24 cellular contexts compared by ENCODE assay signal in the genomic region with DNA sequence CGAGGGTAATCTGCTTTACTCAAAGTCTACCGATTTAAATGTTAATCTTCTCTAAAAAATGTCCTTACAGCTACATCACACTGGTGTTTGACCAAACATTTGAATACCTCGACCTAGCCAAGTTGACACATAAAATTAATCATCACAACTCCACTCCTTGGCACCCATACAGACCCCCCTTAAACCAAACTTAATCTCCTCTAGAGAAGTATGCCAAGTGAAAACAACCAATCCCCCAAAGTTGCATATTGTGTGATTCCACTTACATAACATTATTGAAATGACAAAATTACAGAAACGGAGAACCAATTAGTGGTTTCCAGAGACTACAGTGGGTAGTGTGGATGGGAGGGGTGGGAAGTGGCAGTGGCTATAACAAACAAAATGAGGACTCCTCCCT. TPM values are rescaled to one million over a fixed set of nuclear protein-coding genes. Genes with fewer than 3 reads are reported as not detected.
DNase-seq lines count a peak whose midpoint lies in the region; ATAC-seq and TF ChIP-seq lines count a peak whose summit lies in the region.
"Had no signal": no experiment of that assay in that cellular context is flagged by ENCODE, and none has a peak within 500 bp of the region (broad histone marks: within the 10 kb centered on the region; RNA-seq: fewer than 3 reads in every experiment).

No MANE protein-coding gene starts in this region.

- TF ChIP-seq POLR2A in gastroesophageal sphincter (IDR thresholded peaks at IDR 0.05): no peak
- no peak for TF ChIP-seq POLR2A in erythroblast (IDR thresholded peaks at IDR 0.05; ENCODE audit: low read length)

- no peak overlapping the region for H3K4ac ChIP-seq in trophoblast cell (ENCODE audit: low read depth, low read length)

- no peak overlapping the region for H2BK5ac ChIP-seq in trophoblast cell (ENCODE audit: low read depth, low read length, poor library complexity)

- H3K9me3 ChIP-seq in gastroesophageal sphincter (peaks cover 0 to 5% (median 0%) of the 10 kb centered on the region in 3 donors), trophoblast cell (ENCODE audit: insufficient read depth, low read depth, low read length) (no peaks in the 10 kb centered on the region)

- TF ChIP-seq EP300 in gastroesophageal sphincter (IDR thresholded peaks at IDR 0.05): no peak

- no peaks in the 10 kb centered on the region for H3K79me2 ChIP-seq in trophoblast cell (ENCODE audit: control insufficient read depth, insufficient read depth, low read length, poor library complexity)

- H3K27me3 ChIP-seq in gastroesophageal sphincter (no peaks in the 10 kb centered on the region), trophoblast cell (ENCODE audit: insufficient read depth, low read length) (no peaks in the 10 kb centered on the region)
- H3K27me3 ChIP-seq: BLaER1 treated with 17β-estradiol and CSF1 and Interleukin-3, amounts not matched to agents 10 nM and 100 nM had no signal

- H3K79me1 ChIP-seq in trophoblast cell (ENCODE audit: low read length): no peaks in the 10 kb centered on the region

- H4K8ac ChIP-seq in trophoblast cell (ENCODE audit: low read depth, low read length): no peak overlapping the region

- no peak overlapping the region for H3K23ac ChIP-seq in trophoblast cell (ENCODE audit: low read length)

- H3K18ac ChIP-seq in trophoblast cell (ENCODE audit: low read length): no peak overlapping the region

- H2AK5ac ChIP-seq in trophoblast cell (ENCODE audit: low read length): no peak overlapping the region

- ATAC-seq in gastroesophageal sphincter: peak; percentile 46
- ATAC-seq: CD8-positive, alpha-beta T cell; Panc1 had no signal

- H3K9ac ChIP-seq in trophoblast cell (ENCODE audit: low read length): no peak overlapping the region
- H3K9ac ChIP-seq: BLaER1 treated with 17β-estradiol and CSF1 and Interleukin-3, amounts not matched to agents 10 nM and 100 nM; KMS-11 had no signal

- no peak overlapping the region for H2AFZ ChIP-seq in trophoblast cell (ENCODE audit: insufficient read depth, low read length, poor library complexity)

- DNase-seq in NOMO-1 (lab: John Stamatoyannopoulos, UW; ENCODE audit: unreplicated experiment in 2 of 2) (peak; percentile 20 to 46), NOMO-1 treated with dmso at 0.1 percent for 144 hours (lab: John Stamatoyannopoulos, UW; ENCODE audit: unreplicated experiment) (no peak), GM04503 (ENCODE audit: low read depth) (peak; percentile 17), astrocyte of the hippocampus (ENCODE audit: low read depth, low spot score) (peak; percentile 62), erythroblast (lab: John Stamatoyannopoulos, UW) (no peak), DMS79 treated with DMSO at 0.1 percent for 48 hours (lab: John Stamatoyannopoulos, UW) (no peak), trophoblast cell (no peak)
- DNase-seq: CD8-positive, alpha-beta T cell; DMS53; MM.1S; NCI-H1092; NCI-H1436 treated with DMSO at 0.1 percent for 48 hours; NCI-H2029; NCI-H345; NCI-H524 treated with DMSO at 0.1 percent for 48 hours had no signal

- H3K27ac ChIP-seq in gastroesophageal sphincter (no peak overlapping the region), trophoblast cell (ENCODE audit: low read depth, low read length) (no peak overlapping the region)
- H3K27ac ChIP-seq: 22Rv1; BLaER1 treated with 17β-estradiol and CSF1 and Interleukin-3, amounts not matched to agents 10 nM and 100 nM; HL-60; KMS-11 had no signal

- no peak overlapping the region for H3K4me2 ChIP-seq in trophoblast cell (ENCODE audit: low read length)
- H3K4me2 ChIP-seq: BLaER1 treated with 17β-estradiol and CSF1 and Interleukin-3, amounts not matched to agents 10 nM and 100 nM; KMS-11 had no signal

- H4K91ac ChIP-seq in trophoblast cell (ENCODE audit: low read depth, low read length): no peak overlapping the region

- H3K14ac ChIP-seq in trophoblast cell (ENCODE audit: low read length): no peak overlapping the region

- WGBS in gastroesophageal sphincter (ENCODE audit: low coverage in 1 of 2), 2 donors: 16 to 20% methylated on average over 4 of the region's 4 CpGs
- no CpG with 5 or more reads among the region's 4 CpGs for WGBS in trophoblast cell (ENCODE audit: extremely low coverage, insufficient coverage, insufficient read length)

- H4K12ac ChIP-seq in trophoblast cell (ENCODE audit: low read depth, low read length): no peak overlapping the region

- no peak overlapping the region for H2BK12ac ChIP-seq in trophoblast cell (ENCODE audit: low read length)

- no peak overlapping the region for H2BK120ac ChIP-seq in trophoblast cell (ENCODE audit: insufficient read depth, low read length, poor library complexity)

- H3K4me3 ChIP-seq in gastroesophageal sphincter: no peak overlapping the region
- H3K4me3 ChIP-seq in trophoblast cell (ENCODE audit: low read depth, low read length): no peak overlapping the region
- H3K4me3 ChIP-seq: BLaER1 treated with 17β-estradiol and CSF1 and Interleukin-3, amounts not matched to agents 10 nM and 100 nM had no signal

- peaks cover 0 to 11% (median 0%) of the 10 kb centered on the region in 3 donors for H3K4me1 ChIP-seq in gastroesophageal sphincter
- no peaks in the 10 kb centered on the region for H3K4me1 ChIP-seq in trophoblast cell (ENCODE audit: control insufficient read depth in 1 of 2, insufficient read depth in 2 of 2, low read length in 2 of 2)
- H3K4me1 ChIP-seq: BLaER1 treated with 17β-estradiol and CSF1 and Interleukin-3, amounts not matched to agents 10 nM and 100 nM had no signal

- no peak for TF ChIP-seq CTCF in gastroesophageal sphincter (IDR thresholded peaks at IDR 0.05)

- no peaks in the 10 kb centered on the region for H3K36me3 ChIP-seq in gastroesophageal sphincter
- H3K36me3 ChIP-seq in trophoblast cell (ENCODE audit: control insufficient read depth in 1 of 2, insufficient read depth in 2 of 2, low read length in 2 of 2): no peaks in the 10 kb centered on the region
- H3K36me3 ChIP-seq: BLaER1 treated with 17β-estradiol and CSF1 and Interleukin-3, amounts not matched to agents 10 nM and 100 nM had no signal

RNA-seq across cellular contexts. Expression of gene CAPNS2, which starts 39.3 kb away (rescaled TPM):
- total RNA-seq in gastroesophageal sphincter: 1 to 10 TPM in 2 of 4 donors, under 1 TPM in 2; 0.58 to 3.1 (median 1.4) TPM
- polyA plus RNA-seq in trophoblast cell (2013): 0.50 and 0.78 TPM in 2 replicates
- total RNA-seq: CD8-positive, alpha-beta T cell had no signal

RNA-seq across cellular contexts. Expression of gene SLC6A2, which starts 50.0 kb away (rescaled TPM):
- 1 to 10 TPM in 2 of 4 donors, under 1 TPM in 2; 0.16 to 3.1 (median 1.3) TPM for total RNA-seq in gastroesophageal sphincter
- 0.72 and 0.88 TPM in 2 replicates for polyA plus RNA-seq in trophoblast cell (2013)
- total RNA-seq: CD8-positive, alpha-beta T cell; HT1080; SK-MEL-5 had no signal
- polyA plus RNA-seq: AG04450 had no signal

Comparison
In these comparisons a context has a peak if more than half of its experiments do, and no peak if none do; other contexts are left out.
1. DNase-seq: peak in NOMO-1 (2 of 2), GM04503 (single experiment) and astrocyte of the hippocampus (single experiment); none in NOMO-1 treated with dmso at 0.1 percent for 144 hours (single experiment), erythroblast (0 of 2), DMS79 treated with DMSO at 0.1 percent for 48 hours (single experiment) and trophoblast cell (0 of 2).